Comparison of ENCODE assay signal across 9 cellular contexts in genomic region chr12:104721065-104721458, GRCh38.
A peak's percentile ranks its signal among the peaks of the same experiment; 100 is the strongest.
DNase-seq lines count a peak whose midpoint lies in the region; ATAC-seq and TF ChIP-seq lines count a peak whose summit lies in the region.
"Had no signal": no experiment of that assay in that cellular context is flagged by ENCODE, and none has a peak within 500 bp of the region (broad histone marks: within the 10 kb centered on the region; RNA-seq: fewer than 3 reads in every experiment).

No MANE protein-coding gene starts in this region.

- H3K9me3 ChIP-seq in fibroblast of lung (ENCODE audit: control insufficient read depth, insufficient read depth, low read depth, low read length) = no peaks in the 10 kb centered on the region

- H3K36me3 ChIP-seq in fibroblast of lung (ENCODE audit: control insufficient read depth, insufficient read depth, low read length) = no peaks in the 10 kb centered on the region

- peak overlapping the region in 1 of 4 experiments; percentile 35 for H3K4me3 ChIP-seq in fibroblast of lung (replicated peaks in 1 of 4; ENCODE audit: control extremely low read depth in 1 of 4, insufficient read depth in 1 of 4, low read depth in 3 of 4, low read length in 4 of 4)

- DNase-seq in WTC11 (ENCODE audit: low spot score) = no peak
- DNase-seq in fibroblast of lung (ENCODE audit: low read depth in 2 of 2) = no peak
- DNase-seq in stimulated activated naive B cell treated with anti-CD40 and anti-IgM and Interleukin-4, amounts not matched to agents 10 μg/mL and 1 μg/mL and 100 μg/mL, for 72 hours = no peak
- no peak for DNase-seq in CD1c-positive myeloid dendritic cell (ENCODE audit: extremely low spot score)
- DNase-seq in activated gamma-delta T cell (lab: John Stamatoyannopoulos, UW) = no peak
- no peak for DNase-seq in HUDEP-2 (lab: John Stamatoyannopoulos, UW; ENCODE audit: unreplicated experiment in 76 of 76)
- DNase-seq: kidney, NCI-H1417 had no signal

- peaks cover 12% of the 10 kb centered on the region for H3K4me1 ChIP-seq in fibroblast of lung (ENCODE audit: control insufficient read depth, extremely low read depth, insufficient read depth, low read length)

- peak overlapping the region; percentile 63 for H3K27ac ChIP-seq in fibroblast of lung (ENCODE audit: insufficient read depth, low read length)

- peak overlapping the region; percentile 20 for H3K9ac ChIP-seq in fibroblast of lung (ENCODE audit: insufficient read depth, low read length)

- H3K36me3 Mint-ChIP-seq in WTC11 = no peaks in the 10 kb centered on the region
- peaks cover 23 to 38% of the 10 kb centered on the region in 2 donors for H3K36me3 Mint-ChIP-seq in stimulated activated naive B cell treated with anti-CD40 and anti-IgM and Interleukin-4, amounts not matched to agents 10 μg/mL and 1 μg/mL and 100 μg/mL, for 72 hours

- peak overlapping the region; percentile 84 for H3K4me2 ChIP-seq in fibroblast of lung (ENCODE audit: extremely low read depth, insufficient read depth, low read length)

- H3K27ac Mint-ChIP-seq in WTC11 = peak overlapping the region; percentile 80
- H3K27ac Mint-ChIP-seq in stimulated activated naive B cell treated with anti-CD40 and anti-IgM and Interleukin-4, amounts not matched to agents 10 μg/mL and 1 μg/mL and 100 μg/mL, for 72 hours = peak overlapping the region; percentile 93

- CTCF ChIA-PET in WTC11 (lab: Charles Lee) = no interaction called here

- H3K79me2 ChIP-seq in fibroblast of lung (ENCODE audit: control insufficient read depth, insufficient read depth, low read length) = no peaks in the 10 kb centered on the region

- H3K9me3 Mint-ChIP-seq in WTC11 = no peaks in the 10 kb centered on the region
- H3K9me3 Mint-ChIP-seq in stimulated activated naive B cell treated with anti-CD40 and anti-IgM and Interleukin-4, amounts not matched to agents 10 μg/mL and 1 μg/mL and 100 μg/mL, for 72 hours = no peaks in the 10 kb centered on the region

- ATAC-seq in GM21390 (IDR thresholded peaks at IDR 0.05; ENCODE audit: unreplicated experiment) (peak; percentile 20), WTC11 (no peak)
- ATAC-seq in stimulated activated naive B cell treated with anti-CD40 and anti-IgM and Interleukin-4, amounts not matched to agents 10 μg/mL and 1 μg/mL and 100 μg/mL, for 72 hours (replicated peaks) = no peak

- H3K4me1 Mint-ChIP-seq in WTC11 = peaks cover 45% of the 10 kb centered on the region
- H3K4me1 Mint-ChIP-seq in stimulated activated naive B cell treated with anti-CD40 and anti-IgM and Interleukin-4, amounts not matched to agents 10 μg/mL and 1 μg/mL and 100 μg/mL, for 72 hours = peaks cover 51 to 76% of the 10 kb centered on the region in 2 donors

- POLR2A ChIA-PET in WTC11 (lab: Charles Lee) = no interaction called here

- no peaks in the 10 kb centered on the region for H4K20me1 ChIP-seq in fibroblast of lung (ENCODE audit: control insufficient read depth, extremely low read depth, insufficient read depth, low read length)

- no peak overlapping the region for H3K4me3 Mint-ChIP-seq in WTC11
- peak overlapping the region; percentile 78 to 81 for H3K4me3 Mint-ChIP-seq in stimulated activated naive B cell treated with anti-CD40 and anti-IgM and Interleukin-4, amounts not matched to agents 10 μg/mL and 1 μg/mL and 100 μg/mL, for 72 hours

- H3K27me3 ChIP-seq in fibroblast of lung (ENCODE audit: control insufficient read depth, insufficient read depth, low read length) = no peaks in the 10 kb centered on the region

- H2AFZ ChIP-seq in fibroblast of lung (ENCODE audit: low read length) = peak overlapping the region; percentile 57

- H3K27me3 Mint-ChIP-seq in WTC11 (ENCODE audit: low read depth) = no peaks in the 10 kb centered on the region
- H3K27me3 Mint-ChIP-seq in stimulated activated naive B cell treated with anti-CD40 and anti-IgM and Interleukin-4, amounts not matched to agents 10 μg/mL and 1 μg/mL and 100 μg/mL, for 72 hours = no peaks in the 10 kb centered on the region

- TF ChIP-seq CTCF in WTC11 (IDR thresholded peaks at IDR 0.05) (no peak), fibroblast of lung (conservative IDR thresholded peaks at IDR 0.05 in 1 of 2, IDR thresholded peaks at IDR 0.05 in 1 of 2; ENCODE audit: low read depth in 1 of 2, low read length in 2 of 2) (no peak)

TF ChIP-seq in WTC11, 78 proteins besides CTCF, POLR2A, EP300 and RAD21 (continues in another document):
- no peak for TF ChIP-seq AR (CRISPR knock-in tag; IDR thresholded peaks at IDR 0.05)
- no peak for TF ChIP-seq GTF2I (CRISPR knock-in tag; conservative IDR thresholded peaks at IDR 0.05)
- no peak for TF ChIP-seq E2F5 (CRISPR knock-in tag; IDR thresholded peaks at IDR 0.05)
- TF ChIP-seq PRRX2 (CRISPR knock-in tag; IDR thresholded peaks at IDR 0.05) = no peak
- no peak for TF ChIP-seq HMGA2 (CRISPR knock-in tag; IDR thresholded peaks at IDR 0.05)
- TF ChIP-seq IRF2 (CRISPR knock-in tag; IDR thresholded peaks at IDR 0.05; ENCODE audit: borderline replicate concordance, low read depth) = no peak
- no peak for TF ChIP-seq AFF4 (CRISPR knock-in tag; IDR thresholded peaks at IDR 0.05; ENCODE audit: borderline replicate concordance)
- no peak for TF ChIP-seq ZBTB43 (CRISPR knock-in tag; IDR thresholded peaks at IDR 0.05)
